Comparison of ENCODE assay signal across 2 cellular contexts in genomic region chr13:94186470-94186869, GRCh38.
TF ChIP-seq lines count a peak whose summit lies in the region.

No MANE protein-coding gene starts in this region.

TF ChIP-seq in A549, 52 proteins besides CTCF, POLR2A, EP300 and RAD21:
- peak; percentile 34 for TF ChIP-seq MAFK (IDR thresholded peaks at IDR 0.05; ENCODE audit: partially characterized antibody)
- TF ChIP-seq EHMT2 (IDR thresholded peaks at IDR 0.05; ENCODE audit: low read depth): no peak
TF ChIP-seq in A549: peak in this region for 1.

TF ChIP-seq in IMR-90, 13 proteins besides CTCF, POLR2A, EP300 and RAD21:
- no peak for TF ChIP-seq ELK1 (IDR thresholded peaks at IDR 0.05; ENCODE audit: borderline replicate concordance, low read depth, low read length)
- no peak for TF ChIP-seq RCOR1 (IDR thresholded peaks at IDR 0.05; ENCODE audit: insufficient replicate concordance, low read length)
- no peak for TF ChIP-seq BHLHE40 (IDR thresholded peaks at IDR 0.05; ENCODE audit: low read depth, low read length)
- TF ChIP-seq MAFK (IDR thresholded peaks at IDR 0.05; ENCODE audit: low read depth, low read length): peak; percentile 85
- TF ChIP-seq USF2 (IDR thresholded peaks at IDR 0.05; ENCODE audit: low read depth, low read length): no peak
- TF ChIP-seq FOS (IDR thresholded peaks at IDR 0.05; ENCODE audit: low read depth, low read length): no peak
- no peak for TF ChIP-seq MAZ (IDR thresholded peaks at IDR 0.05; ENCODE audit: borderline replicate concordance, low read depth, low read length)
